In genomic region chrX:123731258-123731986, GRCh38 we compare ENCODE assay signal across 8 cellular contexts. TPM values are rescaled to one million over a fixed set of nuclear protein-coding genes. Genes with fewer than 3 reads are reported as not detected.
DNase-seq lines count a peak whose midpoint lies in the region; ATAC-seq and TF ChIP-seq lines count a peak whose summit lies in the region.

No MANE protein-coding gene starts in this region.

- peaks cover 17 to 37% (median 18%) of the 10 kb centered on the region in 3 donors for H3K4me1 Mint-ChIP-seq in naive B cell

- no peak for ATAC-seq in naive B cell (ENCODE audit: low read depth in 2 of 2)
- no peak for ATAC-seq in GM18502 (IDR thresholded peaks at IDR 0.05; ENCODE audit: poor library complexity, unreplicated experiment)
- no peak for ATAC-seq in HG02884 (IDR thresholded peaks at IDR 0.05; ENCODE audit: unreplicated experiment)
- no peak for ATAC-seq in HG02571 (IDR thresholded peaks at IDR 0.05; ENCODE audit: unreplicated experiment)

- peak overlapping the region in 3 of 59 donors; percentile 31 to 76 (median 57) for H3K27ac ChIP-seq in dorsolateral prefrontal cortex

- intact Hi-C loops in dorsolateral prefrontal cortex (cut with DNase I), result loop anchor here in 1 of 2 donors (5.0 kb wide), 1 partner anchor 36 kb away; no protein-coding TSS in a partner anchor

- peak overlapping the region; percentile 47 to 87 (median 71) for H3K4me3 ChIP-seq in dorsolateral prefrontal cortex

- H3K36me3 Mint-ChIP-seq in naive B cell, result no peaks in the 10 kb centered on the region

- H3K27ac Mint-ChIP-seq in naive B cell, result peak overlapping the region; percentile 3 to 95 (median 91)

- H3K27me3 Mint-ChIP-seq in naive B cell, result no peaks in the 10 kb centered on the region

- DNase-seq in NCI-H510A (lab: John Stamatoyannopoulos, UW) (peak; percentile 0), NCI-H510A treated with DMSO at 0.1 percent for 48 hours (lab: John Stamatoyannopoulos, UW) (no peak), RPMI8226 (peak; percentile 11), dorsolateral prefrontal cortex (peak in 1 of 10 donors; percentile 41), naive B cell (no peak)

- peaks cover 0 to 13% (median 0%) of the 10 kb centered on the region in 45 donors for H3K27me3 ChIP-seq in dorsolateral prefrontal cortex

- no peak for TF ChIP-seq CTCF in dorsolateral prefrontal cortex (IDR thresholded peaks at IDR 0.05 in 54 of 56, conservative IDR thresholded peaks at IDR 0.05 in 2 of 56; ENCODE audit: low read depth in 1 of 56, partially characterized antibody in 56 of 56)

- peak overlapping the region; percentile 90 to 98 (median 96) for H3K4me3 Mint-ChIP-seq in naive B cell

- peaks cover 0 to 6% (median 2%) of the 10 kb centered on the region in 7 donors for H3K9me3 Mint-ChIP-seq in naive B cell

RNA-seq across cellular contexts. Expression of gene THOC2, which starts 1.4 kb away (rescaled TPM):
- total RNA-seq in dorsolateral prefrontal cortex, result 10 to 100 TPM; 45.2 to 86.1 (median 59.5) TPM
- 10 to 100 TPM; 35.5 to 48.6 (median 38.2) TPM for polyA plus RNA-seq in naive B cell (ENCODE audit: low read depth in 6 of 6)

Comparison
In these comparisons a context has a peak if more than half of its experiments do, and no peak if none do; other contexts are left out.
1. DNase-seq: peak in NCI-H510A (single experiment) and RPMI8226 (single experiment); none in NCI-H510A treated with DMSO at 0.1 percent for 48 hours (single experiment) and naive B cell (single experiment).